In the genomic region with DNA sequence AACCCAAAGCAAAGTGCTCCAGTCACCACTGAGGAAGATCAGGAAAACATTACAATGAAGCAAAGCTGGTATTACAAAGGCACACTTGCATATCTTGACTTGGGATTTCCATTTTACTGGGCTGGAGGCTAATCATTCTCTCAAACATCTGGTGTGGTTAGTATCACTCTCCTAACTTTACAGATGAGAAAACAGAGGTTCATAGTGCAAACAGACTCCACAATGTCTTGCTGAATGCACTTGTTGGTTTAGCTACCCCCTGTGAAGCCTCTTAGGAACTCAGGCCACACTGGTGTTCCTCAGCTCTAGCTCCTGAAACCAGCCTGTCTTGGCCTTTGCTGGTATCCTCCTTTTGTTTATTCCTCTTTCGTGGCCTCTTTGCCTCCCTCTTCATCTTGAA, we compare ENCODE assay signal across 1 cellular context.
TF ChIP-seq lines count a peak whose summit lies in the region.

No MANE protein-coding gene starts in this region.

TF ChIP-seq in GM12878, 131 proteins besides CTCF, POLR2A, EP300 and RAD21 (continued from another document):
- TF ChIP-seq, protein P1, sequence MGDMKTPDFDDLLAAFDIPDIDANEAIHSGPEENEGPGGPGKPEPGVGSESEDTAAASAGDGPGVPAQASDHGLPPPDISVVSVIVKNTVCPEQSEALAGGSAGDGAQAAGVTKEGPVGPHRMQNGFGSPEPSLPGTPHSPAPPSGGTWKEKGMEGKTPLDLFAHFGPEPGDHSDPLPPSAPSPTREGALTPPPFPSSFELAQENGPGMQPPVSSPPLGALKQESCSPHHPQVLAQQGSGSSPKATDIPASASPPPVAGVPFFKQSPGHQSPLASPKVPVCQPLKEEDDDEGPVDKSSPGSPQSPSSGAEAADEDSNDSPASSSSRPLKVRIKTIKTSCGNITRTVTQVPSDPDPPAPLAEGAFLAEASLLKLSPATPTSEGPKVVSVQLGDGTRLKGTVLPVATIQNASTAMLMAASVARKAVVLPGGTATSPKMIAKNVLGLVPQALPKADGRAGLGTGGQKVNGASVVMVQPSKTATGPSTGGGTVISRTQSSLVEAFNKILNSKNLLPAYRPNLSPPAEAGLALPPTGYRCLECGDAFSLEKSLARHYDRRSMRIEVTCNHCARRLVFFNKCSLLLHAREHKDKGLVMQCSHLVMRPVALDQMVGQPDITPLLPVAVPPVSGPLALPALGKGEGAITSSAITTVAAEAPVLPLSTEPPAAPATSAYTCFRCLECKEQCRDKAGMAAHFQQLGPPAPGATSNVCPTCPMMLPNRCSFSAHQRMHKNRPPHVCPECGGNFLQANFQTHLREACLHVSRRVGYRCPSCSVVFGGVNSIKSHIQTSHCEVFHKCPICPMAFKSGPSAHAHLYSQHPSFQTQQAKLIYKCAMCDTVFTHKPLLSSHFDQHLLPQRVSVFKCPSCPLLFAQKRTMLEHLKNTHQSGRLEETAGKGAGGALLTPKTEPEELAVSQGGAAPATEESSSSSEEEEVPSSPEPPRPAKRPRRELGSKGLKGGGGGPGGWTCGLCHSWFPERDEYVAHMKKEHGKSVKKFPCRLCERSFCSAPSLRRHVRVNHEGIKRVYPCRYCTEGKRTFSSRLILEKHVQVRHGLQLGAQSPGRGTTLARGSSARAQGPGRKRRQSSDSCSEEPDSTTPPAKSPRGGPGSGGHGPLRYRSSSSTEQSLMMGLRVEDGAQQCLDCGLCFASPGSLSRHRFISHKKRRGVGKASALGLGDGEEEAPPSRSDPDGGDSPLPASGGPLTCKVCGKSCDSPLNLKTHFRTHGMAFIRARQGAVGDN (IDR thresholded peaks at IDR 0.05), result no peak; the same call in 1 of the 2 replicates
- TF ChIP-seq ZNF207 (IDR thresholded peaks at IDR 0.05; ENCODE audit: borderline replicate concordance) (no peak), HCFC1 (IDR thresholded peaks at IDR 0.05; ENCODE audit: low read length) (no peak), JUND (IDR thresholded peaks at IDR 0.05; ENCODE audit: low read depth, low read length) (no peak), SMAD1 (IDR thresholded peaks at IDR 0.05; ENCODE audit: low read depth, partially characterized antibody) (no peak), EZH2 (IDR thresholded peaks at IDR 0.05; ENCODE audit: borderline replicate concordance, control insufficient read depth, low read depth, low read length) (no peak), RUNX3 (IDR thresholded peaks at IDR 0.05; ENCODE audit: low read length) (peak; percentile 34; the same call in 1 of the 2 replicates), NFYA (IDR thresholded peaks at IDR 0.05; ENCODE audit: borderline replicate concordance, low read depth, low read length) (no peak)
- TF ChIP-seq, protein P2, sequence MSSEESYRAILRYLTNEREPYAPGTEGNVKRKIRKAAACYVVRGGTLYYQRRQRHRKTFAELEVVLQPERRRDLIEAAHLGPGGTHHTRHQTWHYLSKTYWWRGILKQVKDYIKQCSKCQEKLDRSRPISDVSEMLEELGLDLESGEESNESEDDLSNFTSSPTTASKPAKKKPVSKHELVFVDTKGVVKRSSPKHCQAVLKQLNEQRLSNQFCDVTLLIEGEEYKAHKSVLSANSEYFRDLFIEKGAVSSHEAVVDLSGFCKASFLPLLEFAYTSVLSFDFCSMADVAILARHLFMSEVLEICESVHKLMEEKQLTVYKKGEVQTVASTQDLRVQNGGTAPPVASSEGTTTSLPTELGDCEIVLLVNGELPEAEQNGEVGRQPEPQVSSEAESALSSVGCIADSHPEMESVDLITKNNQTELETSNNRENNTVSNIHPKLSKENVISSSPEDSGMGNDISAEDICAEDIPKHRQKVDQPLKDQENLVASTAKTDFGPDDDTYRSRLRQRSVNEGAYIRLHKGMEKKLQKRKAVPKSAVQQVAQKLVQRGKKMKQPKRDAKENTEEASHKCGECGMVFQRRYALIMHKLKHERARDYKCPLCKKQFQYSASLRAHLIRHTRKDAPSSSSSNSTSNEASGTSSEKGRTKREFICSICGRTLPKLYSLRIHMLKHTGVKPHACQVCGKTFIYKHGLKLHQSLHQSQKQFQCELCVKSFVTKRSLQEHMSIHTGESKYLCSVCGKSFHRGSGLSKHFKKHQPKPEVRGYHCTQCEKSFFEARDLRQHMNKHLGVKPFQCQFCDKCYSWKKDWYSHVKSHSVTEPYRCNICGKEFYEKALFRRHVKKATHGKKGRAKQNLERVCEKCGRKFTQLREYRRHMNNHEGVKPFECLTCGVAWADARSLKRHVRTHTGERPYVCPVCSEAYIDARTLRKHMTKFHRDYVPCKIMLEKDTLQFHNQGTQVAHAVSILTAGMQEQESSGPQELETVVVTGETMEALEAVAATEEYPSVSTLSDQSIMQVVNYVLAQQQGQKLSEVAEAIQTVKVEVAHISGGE (CRISPR knock-in tag; IDR thresholded peaks at IDR 0.05), result no peak
